ENCODE assay signal across 15 cellular contexts in genomic region chr5:127936439-127936972, GRCh38.
DNase-seq lines count a peak whose midpoint lies in the region; ATAC-seq and TF ChIP-seq lines count a peak whose summit lies in the region.
"Had no signal": no experiment of that assay in that cellular context is flagged by ENCODE, and none has a peak within 500 bp of the region (broad histone marks: within the 10 kb centered on the region; RNA-seq: fewer than 3 reads in every experiment).

No MANE protein-coding gene starts in this region.

- no peaks in the 10 kb centered on the region for H3K36me3 ChIP-seq in GM06990 (ENCODE audit: control insufficient read depth, insufficient read depth, low read length)
- H3K36me3 ChIP-seq: BLaER1 treated with 17β-estradiol and CSF1 and Interleukin-3, amounts not matched to agents 10 nM and 100 nM had no signal

- H3K36me3 Mint-ChIP-seq in CD4-positive, alpha-beta T cell (ENCODE audit: low read depth): no peaks in the 10 kb centered on the region

- H3K27me3 ChIP-seq in CD4-positive, alpha-beta T cell (ENCODE audit: control insufficient read depth, insufficient read depth, low read length): no peaks in the 10 kb centered on the region
- H3K27me3 ChIP-seq in GM06990 (replicated peaks; ENCODE audit: control insufficient read depth, insufficient read depth, low read length): no peaks in the 10 kb centered on the region
- H3K27me3 ChIP-seq: BLaER1 treated with 17β-estradiol and CSF1 and Interleukin-3, amounts not matched to agents 10 nM and 100 nM had no signal

- intact Hi-C loops in CD4-positive, alpha-beta T cell (cut with DNase I, micrococcal nuclease): no loop called here

- peaks cover 5% of the 10 kb centered on the region for H3K4me1 Mint-ChIP-seq in CD4-positive, alpha-beta T cell (ENCODE audit: low read depth)

- no peak overlapping the region for H3K27ac Mint-ChIP-seq in CD4-positive, alpha-beta T cell

- no peak overlapping the region for H3K4me3 Mint-ChIP-seq in CD4-positive, alpha-beta T cell

- H3K9me3 Mint-ChIP-seq in CD4-positive, alpha-beta T cell: no peaks in the 10 kb centered on the region

- H3K4me3 ChIP-seq in GM06990 (replicated peaks; ENCODE audit: low read depth, low read length) (no peak overlapping the region), epithelial cell of esophagus (ENCODE audit: low read length) (no peak overlapping the region)
- H3K4me3 ChIP-seq: BLaER1 treated with 17β-estradiol and CSF1 and Interleukin-3, amounts not matched to agents 10 nM and 100 nM had no signal

- no peak for DNase-seq in CD4-positive, alpha-beta T cell
- DNase-seq in GM06990 (ENCODE audit: extremely low read depth, insufficient read length) (peak; percentile 45), epithelial cell of esophagus (ENCODE audit: low read depth) (peak; percentile 80), AG08395 (ENCODE audit: low spot score) (no peak), epidermal melanocyte (ENCODE audit: insufficient read length, low spot score) (no peak), NCI-H1417 (lab: John Stamatoyannopoulos, UW) (no peak), NCI-H1092 treated with DMSO at 0.1 percent for 48 hours (lab: John Stamatoyannopoulos, UW) (no peak)
- DNase-seq: effector CD8-positive, alpha-beta T cell; GDM1; kidney; NCI-H2081; SHP77; T1000 had no signal

- no peaks in the 10 kb centered on the region for H3K9me3 ChIP-seq in CD4-positive, alpha-beta T cell (ENCODE audit: control insufficient read depth, low read length)
- H3K9me3 ChIP-seq: BLaER1 treated with 17β-estradiol and CSF1 and Interleukin-3, amounts not matched to agents 10 nM and 100 nM had no signal

- ATAC-seq in CD4-positive, alpha-beta T cell (ENCODE audit: poor library complexity): peak; percentile 39
- ATAC-seq in HG03354 (IDR thresholded peaks at IDR 0.05; ENCODE audit: poor library complexity, severe bottlenecking, unreplicated experiment): peak; percentile 75

- no peak for TF ChIP-seq CTCF in CD4-positive, alpha-beta T cell (IDR thresholded peaks at IDR 0.05)
- no peak for TF ChIP-seq CTCF in GM06990 (IDR thresholded peaks at IDR 0.05; ENCODE audit: insufficient read depth, low read length, poor library complexity, severe bottlenecking)
- no peak for TF ChIP-seq CTCF in epithelial cell of esophagus (IDR thresholded peaks at IDR 0.05; ENCODE audit: insufficient read depth, low read depth, low read length, missing control alignments)

- POLR2A ChIA-PET in CD4-positive, alpha-beta T cell (lab: Charles Lee): no interaction called here

- H3K27ac ChIP-seq in CD4-positive, alpha-beta T cell (ENCODE audit: low read depth, low read length): no peak overlapping the region
- H3K27ac ChIP-seq: BLaER1 treated with 17β-estradiol and CSF1 and Interleukin-3, amounts not matched to agents 10 nM and 100 nM had no signal

- CTCF ChIA-PET in CD4-positive, alpha-beta T cell (lab: Charles Lee): no interaction called here

- no peaks in the 10 kb centered on the region for H3K27me3 Mint-ChIP-seq in CD4-positive, alpha-beta T cell

Comparison
In these comparisons a context has a peak if more than half of its experiments do, and no peak if none do; other contexts are left out.
1. DNase-seq: peak in GM06990 (single experiment) and epithelial cell of esophagus (single experiment); none in CD4-positive, alpha-beta T cell (0 of 10), AG08395 (single experiment), epidermal melanocyte (single experiment), NCI-H1417 (0 of 3) and NCI-H1092 treated with DMSO at 0.1 percent for 48 hours (single experiment).